8 cellular contexts compared by ENCODE assay signal in the genomic region with DNA sequence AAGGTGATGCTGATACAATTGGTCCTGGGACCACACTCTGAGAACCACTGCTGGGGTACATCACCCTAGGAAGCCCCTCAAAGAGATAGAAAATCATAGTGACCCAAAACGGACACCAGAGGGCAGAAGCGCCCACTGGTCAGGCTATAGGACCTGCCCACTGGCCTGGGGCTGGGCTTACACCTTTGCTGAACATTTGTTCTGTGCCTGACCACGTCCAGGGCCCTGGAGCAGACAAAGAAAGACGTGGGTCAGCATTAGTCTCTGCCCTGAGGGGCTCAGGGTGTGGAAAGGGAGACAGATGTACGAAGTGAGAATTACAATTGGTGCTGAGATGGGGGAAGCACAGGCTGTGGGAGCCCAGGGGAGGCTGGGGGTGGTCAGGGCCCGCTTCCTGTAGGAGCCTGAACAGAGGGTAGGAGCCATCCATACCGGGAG. TPM values are rescaled to one million over a fixed set of nuclear protein-coding genes. Genes with fewer than 3 reads are reported as not detected.
DNase-seq lines count a peak whose midpoint lies in the region; ATAC-seq and TF ChIP-seq lines count a peak whose summit lies in the region.

No MANE protein-coding gene starts in this region.

- intact Hi-C loops in left cardiac atrium (cut with DNase I): loop anchor here in 1 of 2 donors (2.0 to 5.0 kb wide), 2 partner anchors 27 to 320 kb away; no protein-coding TSS in a partner anchor
- intact Hi-C loops in prostate gland (cut with DNase I): loop anchor here (2.0 to 5.0 kb wide), 2 partner anchors 27 to 320 kb away; no protein-coding TSS in a partner anchor

- H3K27ac Mint-ChIP-seq in stimulated activated memory B cell treated with anti-CD40 and anti-IgM and Interleukin-4, amounts not matched to agents 10 μg/mL and 1 μg/mL and 100 μg/mL, for 72 hours: no peak overlapping the region

- H3K4me3 ChIP-seq in GM12865 (ENCODE audit: low read depth, low read length): no peak overlapping the region
- no peak overlapping the region for H3K4me3 ChIP-seq in adipocyte (ENCODE audit: low read length)
- no peak overlapping the region for H3K4me3 ChIP-seq in prostate gland

- no peak overlapping the region for H3K4me3 Mint-ChIP-seq in stimulated activated memory B cell treated with anti-CD40 and anti-IgM and Interleukin-4, amounts not matched to agents 10 μg/mL and 1 μg/mL and 100 μg/mL, for 72 hours

- ATAC-seq in left cardiac atrium: peak; percentile 91 to 94
- ATAC-seq in stimulated activated memory B cell treated with anti-CD40 and anti-IgM and Interleukin-4, amounts not matched to agents 10 μg/mL and 1 μg/mL and 100 μg/mL, for 72 hours: no peak
- ATAC-seq in HG03025 (IDR thresholded peaks at IDR 0.05; ENCODE audit: low FRiP score, unreplicated experiment): no peak

- H3K36me3 Mint-ChIP-seq in stimulated activated memory B cell treated with anti-CD40 and anti-IgM and Interleukin-4, amounts not matched to agents 10 μg/mL and 1 μg/mL and 100 μg/mL, for 72 hours: no peaks in the 10 kb centered on the region

- peaks cover 35% of the 10 kb centered on the region for H3K27me3 Mint-ChIP-seq in stimulated activated memory B cell treated with anti-CD40 and anti-IgM and Interleukin-4, amounts not matched to agents 10 μg/mL and 1 μg/mL and 100 μg/mL, for 72 hours

- no peak overlapping the region for H3K27ac ChIP-seq in prostate gland

- H3K4me1 Mint-ChIP-seq in stimulated activated memory B cell treated with anti-CD40 and anti-IgM and Interleukin-4, amounts not matched to agents 10 μg/mL and 1 μg/mL and 100 μg/mL, for 72 hours: peaks cover 6% of the 10 kb centered on the region

- 21% methylated on average over 7 of the region's 7 CpGs for WGBS in prostate gland

- H3K27me3 ChIP-seq in adipocyte (replicated peaks; ENCODE audit: control insufficient read depth, insufficient read depth, low read length): no peaks in the 10 kb centered on the region
- no peaks in the 10 kb centered on the region for H3K27me3 ChIP-seq in prostate gland (replicated peaks; ENCODE audit: insufficient read depth)

- H3K9ac ChIP-seq in adipocyte (ENCODE audit: low read length): peak overlapping the region; percentile 35

- H3K9me3 ChIP-seq in adipocyte (ENCODE audit: control insufficient read depth, low read length) (no peaks in the 10 kb centered on the region), prostate gland (no peaks in the 10 kb centered on the region)

- H3K36me3 ChIP-seq in adipocyte (ENCODE audit: control insufficient read depth, insufficient read depth, low read length, severe bottlenecking): no peaks in the 10 kb centered on the region
- H3K36me3 ChIP-seq in prostate gland: no peaks in the 10 kb centered on the region

- no peaks in the 10 kb centered on the region for H3K9me3 Mint-ChIP-seq in stimulated activated memory B cell treated with anti-CD40 and anti-IgM and Interleukin-4, amounts not matched to agents 10 μg/mL and 1 μg/mL and 100 μg/mL, for 72 hours

- peak; percentile 67 for TF ChIP-seq CTCF in GM12865 (IDR thresholded peaks at IDR 0.05; ENCODE audit: insufficient read depth, low read depth, low read length, missing control alignments)
- TF ChIP-seq CTCF in prostate gland (IDR thresholded peaks at IDR 0.05): peak; percentile 51 to 85 (median 75)

- peak; percentile 87 for DNase-seq in AG08396 (ENCODE audit: low spot score)
- DNase-seq in GM12865 (ENCODE audit: low read depth): peak; percentile 50
- DNase-seq in NCI-H2196 treated with DMSO at 0.1 percent for 48 hours (lab: John Stamatoyannopoulos, UW; ENCODE audit: unreplicated experiment): peak; percentile 35
- peak; percentile 90 for DNase-seq in adipocyte (ENCODE audit: low read depth)
- DNase-seq in left cardiac atrium: peak; percentile 80
- peak; percentile 48 for DNase-seq in prostate gland (ENCODE audit: low spot score)

- peaks cover 7% of the 10 kb centered on the region for H3K4me1 ChIP-seq in adipocyte (ENCODE audit: control insufficient read depth, insufficient read depth, low read length)
- H3K4me1 ChIP-seq in prostate gland (replicated peaks): no peaks in the 10 kb centered on the region

- no peak for TF ChIP-seq POLR2A in prostate gland (IDR thresholded peaks at IDR 0.05)

RNA-seq across cellular contexts. Expression of gene SERPINH1, which starts 14.4 kb away (rescaled TPM):
- total RNA-seq in left cardiac atrium: 100 to 1,000 TPM; 105 to 137 TPM
- total RNA-seq in prostate gland: 100 to 1,000 TPM; 123 to 189 TPM

RNA-seq across cellular contexts. Expression of gene GDPD5, which starts 21.9 kb away (rescaled TPM):
- total RNA-seq in left cardiac atrium: 10 to 100 TPM; 12.3 to 17.6 TPM
- 10 to 100 TPM in 1 of 2 donors, 1 to 10 TPM in 1; 1.7 to 14.6 TPM for total RNA-seq in prostate gland

Comparison
In these comparisons a context has a peak if more than half of its experiments do, and no peak if none do; other contexts are left out.
1. DNase-seq: peak in every context shown above with its lines; median percentile 90 in adipocyte; 87 in AG08396; 80 in left cardiac atrium; 50 in GM12865; 48 in prostate gland; 35 in NCI-H2196 treated with DMSO at 0.1 percent for 48 hours.
2. ATAC-seq: peak in left cardiac atrium (2 of 2); none in stimulated activated memory B cell treated with anti-CD40 and anti-IgM and Interleukin-4, amounts not matched to agents 10 μg/mL and 1 μg/mL and 100 μg/mL, for 72 hours (single experiment) and HG03025 (single experiment).